2 cellular contexts compared by ENCODE assay signal in the genomic region with DNA sequence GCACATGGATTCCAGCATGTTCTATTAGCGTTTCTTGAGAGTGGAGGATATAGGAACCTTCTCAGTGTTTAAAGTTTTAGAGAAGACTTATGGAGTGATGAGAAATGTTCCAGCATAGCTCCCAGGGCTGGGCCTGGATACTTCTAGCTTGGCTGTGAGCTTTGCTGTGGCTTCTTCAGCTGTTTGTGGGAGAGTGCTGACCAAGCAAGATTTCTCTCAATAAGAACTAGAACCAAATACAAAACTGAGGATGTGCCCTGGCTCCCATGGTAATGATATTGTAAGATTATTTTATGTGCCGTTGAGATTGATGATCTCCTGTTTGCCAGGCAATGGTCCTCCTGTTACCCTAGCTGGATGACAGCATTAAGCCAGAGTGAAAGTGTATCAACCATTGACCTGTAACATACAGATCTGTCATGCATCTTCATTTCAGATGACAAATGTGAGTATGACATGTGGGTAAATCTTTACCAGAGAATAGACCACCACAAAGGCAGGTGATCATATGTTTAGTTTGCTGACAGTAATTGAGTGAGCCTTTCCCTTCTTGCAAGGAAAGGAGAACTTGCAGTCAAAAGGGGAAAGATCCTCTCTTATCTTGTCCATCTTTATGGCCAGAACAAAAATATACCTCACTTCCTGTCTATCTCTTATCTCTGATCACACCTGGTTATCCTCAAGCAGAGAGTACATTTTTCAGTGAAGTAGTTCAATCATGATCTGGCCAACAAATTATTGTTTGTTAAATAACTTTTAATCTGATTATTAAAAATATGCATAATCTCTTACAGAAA.
TF ChIP-seq lines count a peak whose summit lies in the region.

No MANE protein-coding gene starts in this region.

TF ChIP-seq in HepG2, 621 proteins besides CTCF, POLR2A, EP300 and RAD21:
- peak; percentile 59 to 79 for TF ChIP-seq MAFK (conservative IDR thresholded peaks at IDR 0.05 in 1 of 2, IDR thresholded peaks at IDR 0.05 in 1 of 2; ENCODE audit: low read length in 2 of 2)
- TF ChIP-seq, protein P1, sequence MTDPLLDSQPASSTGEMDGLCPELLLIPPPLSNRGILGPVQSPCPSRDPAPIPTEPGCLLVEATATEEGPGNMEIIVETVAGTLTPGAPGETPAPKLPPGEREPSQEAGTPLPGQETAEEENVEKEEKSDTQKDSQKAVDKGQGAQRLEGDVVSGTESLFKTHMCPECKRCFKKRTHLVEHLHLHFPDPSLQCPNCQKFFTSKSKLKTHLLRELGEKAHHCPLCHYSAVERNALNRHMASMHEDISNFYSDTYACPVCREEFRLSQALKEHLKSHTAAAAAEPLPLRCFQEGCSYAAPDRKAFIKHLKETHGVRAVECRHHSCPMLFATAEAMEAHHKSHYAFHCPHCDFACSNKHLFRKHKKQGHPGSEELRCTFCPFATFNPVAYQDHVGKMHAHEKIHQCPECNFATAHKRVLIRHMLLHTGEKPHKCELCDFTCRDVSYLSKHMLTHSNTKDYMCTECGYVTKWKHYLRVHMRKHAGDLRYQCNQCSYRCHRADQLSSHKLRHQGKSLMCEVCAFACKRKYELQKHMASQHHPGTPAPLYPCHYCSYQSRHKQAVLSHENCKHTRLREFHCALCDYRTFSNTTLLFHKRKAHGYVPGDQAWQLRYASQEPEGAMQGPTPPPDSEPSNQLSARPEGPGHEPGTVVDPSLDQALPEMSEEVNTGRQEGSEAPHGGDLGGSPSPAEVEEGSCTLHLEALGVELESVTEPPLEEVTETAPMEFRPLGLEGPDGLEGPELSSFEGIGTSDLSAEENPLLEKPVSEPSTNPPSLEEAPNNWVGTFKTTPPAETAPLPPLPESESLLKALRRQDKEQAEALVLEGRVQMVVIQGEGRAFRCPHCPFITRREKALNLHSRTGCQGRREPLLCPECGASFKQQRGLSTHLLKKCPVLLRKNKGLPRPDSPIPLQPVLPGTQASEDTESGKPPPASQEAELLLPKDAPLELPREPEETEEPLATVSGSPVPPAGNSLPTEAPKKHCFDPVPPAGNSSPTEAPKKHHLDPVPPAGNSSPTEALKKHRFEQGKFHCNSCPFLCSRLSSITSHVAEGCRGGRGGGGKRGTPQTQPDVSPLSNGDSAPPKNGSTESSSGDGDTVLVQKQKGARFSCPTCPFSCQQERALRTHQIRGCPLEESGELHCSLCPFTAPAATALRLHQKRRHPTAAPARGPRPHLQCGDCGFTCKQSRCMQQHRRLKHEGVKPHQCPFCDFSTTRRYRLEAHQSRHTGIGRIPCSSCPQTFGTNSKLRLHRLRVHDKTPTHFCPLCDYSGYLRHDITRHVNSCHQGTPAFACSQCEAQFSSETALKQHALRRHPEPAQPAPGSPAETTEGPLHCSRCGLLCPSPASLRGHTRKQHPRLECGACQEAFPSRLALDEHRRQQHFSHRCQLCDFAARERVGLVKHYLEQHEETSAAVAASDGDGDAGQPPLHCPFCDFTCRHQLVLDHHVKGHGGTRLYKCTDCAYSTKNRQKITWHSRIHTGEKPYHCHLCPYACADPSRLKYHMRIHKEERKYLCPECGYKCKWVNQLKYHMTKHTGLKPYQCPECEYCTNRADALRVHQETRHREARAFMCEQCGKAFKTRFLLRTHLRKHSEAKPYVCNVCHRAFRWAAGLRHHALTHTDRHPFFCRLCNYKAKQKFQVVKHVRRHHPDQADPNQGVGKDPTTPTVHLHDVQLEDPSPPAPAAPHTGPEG (CRISPR knock-in tag; IDR thresholded peaks at IDR 0.05): no peak
- TF ChIP-seq MAFF (IDR thresholded peaks at IDR 0.05; ENCODE audit: low read depth, low read length): peak; percentile 69
- no peak for TF ChIP-seq RFXAP (CRISPR knock-in tag; IDR thresholded peaks at IDR 0.05; ENCODE audit: borderline replicate concordance)
- TF ChIP-seq ZNF788 (CRISPR knock-in tag; IDR thresholded peaks at IDR 0.05; ENCODE audit: borderline replicate concordance): no peak
TF ChIP-seq in HepG2: peak in this region for 2.

TF ChIP-seq in GM12878, 131 proteins besides CTCF, POLR2A, EP300 and RAD21:
- TF ChIP-seq, protein P2, sequence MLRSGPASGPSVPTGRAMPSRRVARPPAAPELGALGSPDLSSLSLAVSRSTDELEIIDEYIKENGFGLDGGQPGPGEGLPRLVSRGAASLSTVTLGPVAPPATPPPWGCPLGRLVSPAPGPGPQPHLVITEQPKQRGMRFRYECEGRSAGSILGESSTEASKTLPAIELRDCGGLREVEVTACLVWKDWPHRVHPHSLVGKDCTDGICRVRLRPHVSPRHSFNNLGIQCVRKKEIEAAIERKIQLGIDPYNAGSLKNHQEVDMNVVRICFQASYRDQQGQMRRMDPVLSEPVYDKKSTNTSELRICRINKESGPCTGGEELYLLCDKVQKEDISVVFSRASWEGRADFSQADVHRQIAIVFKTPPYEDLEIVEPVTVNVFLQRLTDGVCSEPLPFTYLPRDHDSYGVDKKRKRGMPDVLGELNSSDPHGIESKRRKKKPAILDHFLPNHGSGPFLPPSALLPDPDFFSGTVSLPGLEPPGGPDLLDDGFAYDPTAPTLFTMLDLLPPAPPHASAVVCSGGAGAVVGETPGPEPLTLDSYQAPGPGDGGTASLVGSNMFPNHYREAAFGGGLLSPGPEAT (IDR thresholded peaks at IDR 0.05; ENCODE audit: low read depth): no peak
- no peak for TF ChIP-seq PML (IDR thresholded peaks at IDR 0.05; ENCODE audit: low read length)
- no peak for TF ChIP-seq MXI1 (IDR thresholded peaks at IDR 0.05; ENCODE audit: low read depth, low read length)
- no peak for TF ChIP-seq NR2C1 (IDR thresholded peaks at IDR 0.05)
- no peak for TF ChIP-seq ZZZ3 (IDR thresholded peaks at IDR 0.05; ENCODE audit: control insufficient read depth, insufficient read length, low read depth)
- TF ChIP-seq, protein P3, sequence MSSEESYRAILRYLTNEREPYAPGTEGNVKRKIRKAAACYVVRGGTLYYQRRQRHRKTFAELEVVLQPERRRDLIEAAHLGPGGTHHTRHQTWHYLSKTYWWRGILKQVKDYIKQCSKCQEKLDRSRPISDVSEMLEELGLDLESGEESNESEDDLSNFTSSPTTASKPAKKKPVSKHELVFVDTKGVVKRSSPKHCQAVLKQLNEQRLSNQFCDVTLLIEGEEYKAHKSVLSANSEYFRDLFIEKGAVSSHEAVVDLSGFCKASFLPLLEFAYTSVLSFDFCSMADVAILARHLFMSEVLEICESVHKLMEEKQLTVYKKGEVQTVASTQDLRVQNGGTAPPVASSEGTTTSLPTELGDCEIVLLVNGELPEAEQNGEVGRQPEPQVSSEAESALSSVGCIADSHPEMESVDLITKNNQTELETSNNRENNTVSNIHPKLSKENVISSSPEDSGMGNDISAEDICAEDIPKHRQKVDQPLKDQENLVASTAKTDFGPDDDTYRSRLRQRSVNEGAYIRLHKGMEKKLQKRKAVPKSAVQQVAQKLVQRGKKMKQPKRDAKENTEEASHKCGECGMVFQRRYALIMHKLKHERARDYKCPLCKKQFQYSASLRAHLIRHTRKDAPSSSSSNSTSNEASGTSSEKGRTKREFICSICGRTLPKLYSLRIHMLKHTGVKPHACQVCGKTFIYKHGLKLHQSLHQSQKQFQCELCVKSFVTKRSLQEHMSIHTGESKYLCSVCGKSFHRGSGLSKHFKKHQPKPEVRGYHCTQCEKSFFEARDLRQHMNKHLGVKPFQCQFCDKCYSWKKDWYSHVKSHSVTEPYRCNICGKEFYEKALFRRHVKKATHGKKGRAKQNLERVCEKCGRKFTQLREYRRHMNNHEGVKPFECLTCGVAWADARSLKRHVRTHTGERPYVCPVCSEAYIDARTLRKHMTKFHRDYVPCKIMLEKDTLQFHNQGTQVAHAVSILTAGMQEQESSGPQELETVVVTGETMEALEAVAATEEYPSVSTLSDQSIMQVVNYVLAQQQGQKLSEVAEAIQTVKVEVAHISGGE (CRISPR knock-in tag; IDR thresholded peaks at IDR 0.05): no peak
- TF ChIP-seq TCF12 (IDR thresholded peaks at IDR 0.05; ENCODE audit: low read depth, low read length): no peak
- no peak for TF ChIP-seq MTA3 (IDR thresholded peaks at IDR 0.05; ENCODE audit: borderline replicate concordance, low read length)
- TF ChIP-seq SMC3 (IDR thresholded peaks at IDR 0.05; ENCODE audit: borderline replicate concordance, low read length): no peak
